In genomic region chr4:156734965-156735895, GRCh38 we compare ENCODE assay signal across 1 cellular context.
TF ChIP-seq lines count a peak whose summit lies in the region.

No MANE protein-coding gene starts in this region.

TF ChIP-seq in SK-N-SH treated with all-trans-retinoic acid at 6 μM for 48 hours, 23 proteins besides CTCF, POLR2A, EP300 and RAD21 (continued from another document):
- no peak for TF ChIP-seq ZNF565 (CRISPR knock-in tag; conservative IDR thresholded peaks at IDR 0.05; ENCODE audit: low read depth)
- TF ChIP-seq CSDC2 (CRISPR knock-in tag; IDR thresholded peaks at IDR 0.05) = no peak
- TF ChIP-seq ZNF70 (CRISPR knock-in tag; IDR thresholded peaks at IDR 0.05) = no peak
- TF ChIP-seq GLIS3 (CRISPR knock-in tag; IDR thresholded peaks at IDR 0.05) = no peak
